12 cellular contexts compared by ENCODE assay signal in genomic region chrX:118730500-118731247, GRCh38. TPM values are rescaled to one million over a fixed set of nuclear protein-coding genes. Genes with fewer than 3 reads are reported as not detected.
DNase-seq lines count a peak whose midpoint lies in the region; ATAC-seq, FAIRE-seq and TF ChIP-seq lines count a peak whose summit lies in the region.
"Had no signal": no experiment of that assay in that cellular context is flagged by ENCODE, and none has a peak within 500 bp of the region (broad histone marks: within the 10 kb centered on the region; RNA-seq: fewer than 3 reads in every experiment).

No MANE protein-coding gene starts in this region.

- H3K9ac ChIP-seq in HepG2 (ENCODE audit: insufficient read depth, low read depth, low read length) (no peak overlapping the region), mesendoderm (ENCODE audit: low read length) (no peak overlapping the region)

- H2AK5ac ChIP-seq in mesendoderm (ENCODE audit: low read length), result no peak overlapping the region

- H4K8ac ChIP-seq in mesendoderm (ENCODE audit: low read depth, low read length), result no peak overlapping the region

- no peaks in the 10 kb centered on the region for H3K9me3 ChIP-seq in HepG2 (ENCODE audit: low read length)
- no peaks in the 10 kb centered on the region for H3K9me3 ChIP-seq in right lobe of liver

- no peak overlapping the region for H3K23ac ChIP-seq in mesendoderm (ENCODE audit: low read length)

- H3K27ac Mint-ChIP-seq in chondrocyte (ENCODE audit: unreplicated experiment) (peak overlapping the region; percentile 69), endothelial cell (ENCODE audit: unreplicated experiment) (no peak overlapping the region)
- H3K27ac Mint-ChIP-seq in stimulated activated effector memory CD8-positive, alpha-beta T cell treated with anti-CD3 and anti-CD28 coated beads, Interleukin-12 subunit alpha, Interleukin-12 subunit beta, amount 100 ng/mL, for 72 hours, result no peak overlapping the region

- H3K4me1 ChIP-seq in HepG2 (ENCODE audit: insufficient read depth, low read length) (peaks cover 54% of the 10 kb centered on the region), right lobe of liver (peaks cover 0 to 14% (median 4%) of the 10 kb centered on the region in 4 donors), mesendoderm (ENCODE audit: control insufficient read depth, low read depth, low read length) (peaks cover 4% of the 10 kb centered on the region)

- H3K4me1 Mint-ChIP-seq in chondrocyte (ENCODE audit: low read depth) (peaks cover 41% of the 10 kb centered on the region), endothelial cell (ENCODE audit: unreplicated experiment) (peaks cover 11% of the 10 kb centered on the region)
- peaks cover 12% of the 10 kb centered on the region for H3K4me1 Mint-ChIP-seq in stimulated activated effector memory CD8-positive, alpha-beta T cell treated with anti-CD3 and anti-CD28 coated beads, Interleukin-12 subunit alpha, Interleukin-12 subunit beta, amount 100 ng/mL, for 72 hours

- H3K18ac ChIP-seq in mesendoderm (ENCODE audit: low read length), result no peak overlapping the region

- H3K4me2 ChIP-seq in HepG2 (ENCODE audit: low read depth, low read length), result peak overlapping the region; percentile 53
- no peak overlapping the region for H3K4me2 ChIP-seq in mesendoderm (ENCODE audit: low read length)

- intact Hi-C loops in HepG2 (cut with micrococcal nuclease; ENCODE audit: unreplicated experiment), result loop anchor here (2.0 kb wide), 1 partner anchor 76 kb away; no protein-coding TSS in a partner anchor
- intact Hi-C loops in right lobe of liver (cut with DNase I), result no loop called here

- CTCF ChIA-PET in HepG2 (lab: Yijun Ruan, JAX; ENCODE audit: low intra/inter-chr PET ratio, low total read pairs), result no interaction called here
- CTCF ChIA-PET in HEK293T (lab: Yijun Ruan, JAX), result interaction anchor here (0.6 to 1.1 kb wide), 2 partner anchors 120 to 1062 kb away, joined by 3 to 4 read pairs; no protein-coding TSS in a partner anchor

- TF ChIP-seq CTCF in HepG2 (CRISPR knock-in tag; IDR thresholded peaks at IDR 0.05) (no peak), right lobe of liver (IDR thresholded peaks at IDR 0.05) (no peak), chondrocyte (IDR thresholded peaks at IDR 0.05) (no peak), endothelial cell (IDR thresholded peaks at IDR 0.05; ENCODE audit: unreplicated experiment) (no peak)

- H3K4me3 Mint-ChIP-seq in chondrocyte (ENCODE audit: unreplicated experiment), result peak overlapping the region; percentile 31
- no peak overlapping the region for H3K4me3 Mint-ChIP-seq in stimulated activated effector memory CD8-positive, alpha-beta T cell treated with anti-CD3 and anti-CD28 coated beads, Interleukin-12 subunit alpha, Interleukin-12 subunit beta, amount 100 ng/mL, for 72 hours
- H3K4me3 Mint-ChIP-seq in endothelial cell (ENCODE audit: unreplicated experiment), result no peak overlapping the region

- no peak for FAIRE-seq in HepG2 (lab: Jason Lieb, UNC)
- FAIRE-seq: colon, islet of Langerhans had no signal

- H3K36me3 Mint-ChIP-seq in chondrocyte (ENCODE audit: low read depth) (no peaks in the 10 kb centered on the region), endothelial cell (ENCODE audit: low read depth, unreplicated experiment) (peaks cover 3% of the 10 kb centered on the region)
- H3K36me3 Mint-ChIP-seq in stimulated activated effector memory CD8-positive, alpha-beta T cell treated with anti-CD3 and anti-CD28 coated beads, Interleukin-12 subunit alpha, Interleukin-12 subunit beta, amount 100 ng/mL, for 72 hours, result no peaks in the 10 kb centered on the region

- no TSS peak for BruUV-seq in HepG2 (replicated peaks; lab: Mats Ljungman, UMichigan)

- 87% methylated on average over 4 of the region's 4 CpGs for WGBS in HepG2 (ENCODE audit: low lambda C conversion rate)
- 17% methylated on average over 2 of the region's 4 CpGs for WGBS in right lobe of liver (ENCODE audit: insufficient coverage, low coverage, low lambda C conversion rate, missing lambda C conversion rate)
- no CpG with 5 or more reads among the region's 4 CpGs for whole genome bisulfite sequencing in mesendoderm (ENCODE audit: extremely low coverage, insufficient coverage, low lambda C conversion rate)

- TF ChIP-seq POLR2A in HepG2 (IDR thresholded peaks at IDR 0.05; ENCODE audit: insufficient read depth in 1 of 2, low read depth in 2 of 2, low read length in 2 of 2) (no peak), right lobe of liver (IDR thresholded peaks at IDR 0.05) (no peak)

- no peak overlapping the region for H2BK120ac ChIP-seq in mesendoderm (ENCODE audit: low read depth, low read length)

- H3K79me2 ChIP-seq in HepG2 (ENCODE audit: insufficient read depth, low read length) (peaks cover 60% of the 10 kb centered on the region), mesendoderm (ENCODE audit: control insufficient read depth, insufficient read depth, low read length) (no peaks in the 10 kb centered on the region)

- H3K27ac ChIP-seq in HepG2 (ENCODE audit: extremely low read length, insufficient read depth, low read length) (peak overlapping the region; percentile 35), right lobe of liver (peak overlapping the region in 1 of 3 donors; percentile 15), mesendoderm (ENCODE audit: low read depth, low read length) (no peak overlapping the region)

- H3K9me3 Mint-ChIP-seq in chondrocyte (ENCODE audit: low read depth), result peaks cover 8% of the 10 kb centered on the region
- H3K9me3 Mint-ChIP-seq in stimulated activated effector memory CD8-positive, alpha-beta T cell treated with anti-CD3 and anti-CD28 coated beads, Interleukin-12 subunit alpha, Interleukin-12 subunit beta, amount 100 ng/mL, for 72 hours, result no peaks in the 10 kb centered on the region
- no peaks in the 10 kb centered on the region for H3K9me3 Mint-ChIP-seq in endothelial cell (ENCODE audit: unreplicated experiment)

- ATAC-seq in HepG2 (no peak), right lobe of liver (no peak)
- no peak for ATAC-seq in stimulated activated effector memory CD8-positive, alpha-beta T cell treated with anti-CD3 and anti-CD28 coated beads, Interleukin-12 subunit alpha, Interleukin-12 subunit beta, amount 100 ng/mL, for 72 hours

- no peaks in the 10 kb centered on the region for H3K36me3 ChIP-seq in HepG2 (replicated peaks in 1 of 2; ENCODE audit: control insufficient read depth in 1 of 2, insufficient read depth in 2 of 2, low read length in 2 of 2)
- no peaks in the 10 kb centered on the region for H3K36me3 ChIP-seq in right lobe of liver
- no peaks in the 10 kb centered on the region for H3K36me3 ChIP-seq in mesendoderm (ENCODE audit: control insufficient read depth, insufficient read depth, low read length)

- TF ChIP-seq RAD21 in HepG2 (CRISPR knock-in tag; IDR thresholded peaks at IDR 0.05), result no peak

- DNase-seq in HepG2 (ENCODE audit: low spot score) (no peak), right lobe of liver (no peak), chondrocyte (ENCODE audit: low spot score) (no peak), mesendoderm (peak; percentile 8), NCI-H748 treated with DMSO at 0.1 percent for 48 hours (lab: John Stamatoyannopoulos, UW) (no peak), endothelial cell (ENCODE audit: low spot score) (no peak), HEK293T (ENCODE audit: extremely low spot score) (no peak)
- DNase-seq in stimulated activated effector memory CD8-positive, alpha-beta T cell treated with anti-CD3 and anti-CD28 coated beads, Interleukin-12 subunit alpha, Interleukin-12 subunit beta, amount 100 ng/mL, for 72 hours (ENCODE audit: low spot score in 2 of 2), result no peak
- DNase-seq: ACHN, NCI-H2171 had no signal

- no peak for TF ChIP-seq EP300 in HepG2 (IDR thresholded peaks at IDR 0.05; ENCODE audit: low read depth in 2 of 2, low read length in 2 of 2)
- TF ChIP-seq EP300 in HepG2 (CRISPR knock-in tag; IDR thresholded peaks at IDR 0.05; ENCODE audit: borderline replicate concordance), result no peak

- no peak overlapping the region for H4K5ac ChIP-seq in mesendoderm (ENCODE audit: low read length)

- H3K4ac ChIP-seq in mesendoderm (ENCODE audit: low read depth, low read length), result no peak overlapping the region

- in situ Hi-C loops in HepG2 (cut with HindIII; ENCODE audit: extremely low pct_ligation_motif_present, low pct_unique_long_range_greater_than_20kb), result no loop called here

- no peak overlapping the region for H2AFZ ChIP-seq in HepG2 (ENCODE audit: low read length)

- POLR2A ChIA-PET in HepG2 (lab: Yijun Ruan, JAX), result interaction anchor here (1.5 kb wide), 1 partner anchor 14 kb away, joined by 3 read pairs; no protein-coding TSS in a partner anchor
- POLR2A ChIA-PET in HEK293T (lab: Yijun Ruan, JAX), result no interaction called here

- peak overlapping the region in 1 of 3 experiments; percentile 9; a peak in 2 of 6 replicates for H3K4me3 ChIP-seq in HepG2 (replicated peaks in 1 of 3; ENCODE audit: insufficient read depth in 1 of 3, low read depth in 2 of 3, low read length in 3 of 3)
- no peak overlapping the region for H3K4me3 ChIP-seq in right lobe of liver
- no peak overlapping the region for H3K4me3 ChIP-seq in mesendoderm (ENCODE audit: low read length)

- H3K27me3 ChIP-seq in HepG2 (ENCODE audit: control insufficient read depth in 1 of 2, insufficient read depth in 2 of 2, low read length in 2 of 2), result no peaks in the 10 kb centered on the region
- no peaks in the 10 kb centered on the region for H3K27me3 ChIP-seq in right lobe of liver
- H3K27me3 ChIP-seq in mesendoderm (ENCODE audit: insufficient read depth, low read length, poor library complexity), result no peaks in the 10 kb centered on the region

- H3K27me3 Mint-ChIP-seq in chondrocyte (ENCODE audit: low read depth) (no peaks in the 10 kb centered on the region), endothelial cell (ENCODE audit: unreplicated experiment) (peaks cover 1% of the 10 kb centered on the region)

- H4K20me1 ChIP-seq in HepG2 (ENCODE audit: insufficient read depth, low read length), result 0 out of 2 replicates have a peak, but pooled peaks cover 3% of the 10 kb centered on the region

- H2BK15ac ChIP-seq in mesendoderm (replicated peaks; ENCODE audit: low read depth), result no peak overlapping the region

- no peak overlapping the region for H2BK5ac ChIP-seq in mesendoderm (ENCODE audit: low read length)

- H3K79me1 ChIP-seq in mesendoderm (ENCODE audit: low read length), result no peaks in the 10 kb centered on the region

- H3K56ac ChIP-seq in mesendoderm (ENCODE audit: low read length), result no peak overlapping the region

RNA-seq across cellular contexts. Expression of gene IL13RA1, which starts 3.3 kb away (rescaled TPM):
- 31.3 and 56.6 TPM in 2 replicates for total RNA-seq in HepG2 (2016; rRNA removed; fragmentation: Illumina TruSeq; extraction: Trizol)
- 16.2 and 19.9 TPM in 2 replicates for total RNA-seq in HepG2 (2016; cell fraction: cytosol; rRNA removed; fragmentation: Illumina TruSeq; extraction: Trizol; ENCODE audit: low read depth)
- total RNA-seq in HepG2 (2016; cell fraction: insoluble cytoplasmic fraction; rRNA removed; fragmentation: Illumina TruSeq; extraction: Trizol), result 29.1 and 55.6 TPM in 2 replicates
- 29.6 and 33.1 TPM in 2 replicates for total RNA-seq in HepG2 (2016; cell fraction: membrane; rRNA removed; fragmentation: Illumina TruSeq; extraction: Trizol)
- 46.9 and 60.6 TPM in 2 replicates for total RNA-seq in HepG2 (2016; cell fraction: nucleus; rRNA removed; fragmentation: Illumina TruSeq; extraction: Trizol)
- 51.4 and 73.5 TPM in 2 replicates for polyA plus RNA-seq in HepG2 (2011; rRNA removed)
- 37.6 and 53.6 TPM in 2 replicates for polyA plus RNA-seq in HepG2 (2011; cell fraction: cytosol; rRNA removed)
- 14.4 and 16.3 TPM in 2 replicates for polyA plus RNA-seq in HepG2 (2011; cell fraction: nucleus; rRNA removed)
- 46.5 and 51.7 TPM in 2 replicates for polyA plus RNA-seq in HepG2 (2012)
- 12.8 and 13.5 TPM in 2 replicates for polyA plus RNA-seq in HepG2 (2016; cell fraction: cytosol; fragmentation: Illumina TruSeq; extraction: Trizol; ENCODE audit: low read depth)
- 28.0 and 29.4 TPM in 2 replicates for polyA plus RNA-seq in HepG2 (2016; cell fraction: insoluble cytoplasmic fraction; fragmentation: Illumina TruSeq; extraction: Trizol; ENCODE audit: low read depth)
- 22.0 and 23.4 TPM in 2 replicates for polyA plus RNA-seq in HepG2 (2016; cell fraction: membrane; fragmentation: Illumina TruSeq; extraction: Trizol; ENCODE audit: low read depth)
- 59.8 and 60.8 TPM in 2 replicates for polyA plus RNA-seq in HepG2 (2016; cell fraction: nucleus; fragmentation: Illumina TruSeq; extraction: Trizol; ENCODE audit: insufficient read depth, low read depth)
- 17.3 and 29.2 TPM in 2 replicates for polyA minus RNA-seq in HepG2 (2011; rRNA and poly(A)+ RNA removed; ENCODE audit: low replicate concordance)
- polyA minus RNA-seq in HepG2 (2011; cell fraction: cytosol; rRNA and poly(A)+ RNA removed), result 49.9 and 51.3 TPM in 2 replicates
- 44.3 and 46.5 TPM in 2 replicates for polyA minus RNA-seq in HepG2 (2011; cell fraction: nucleus; rRNA and poly(A)+ RNA removed)
- total RNA-seq in right lobe of liver, result 100 to 1,000 TPM in 1 of 6 experiments, 10 to 100 TPM in 5; 54.6 to 115 (median 74.7) TPM
- total RNA-seq in chondrocyte, result 64.4 to 70.4 TPM (median 68.2 TPM) in 3 replicates
- 14.2 TPM for polyA plus RNA-seq in mesendoderm (2013, experiment 1 of 2)
- polyA plus RNA-seq in mesendoderm (2013, experiment 2 of 2), result 13.6 TPM
- total RNA-seq in endothelial cell (ENCODE audit: unreplicated experiment), result 41.8 TPM
